17 cellular contexts compared by ENCODE assay signal in the genomic region with DNA sequence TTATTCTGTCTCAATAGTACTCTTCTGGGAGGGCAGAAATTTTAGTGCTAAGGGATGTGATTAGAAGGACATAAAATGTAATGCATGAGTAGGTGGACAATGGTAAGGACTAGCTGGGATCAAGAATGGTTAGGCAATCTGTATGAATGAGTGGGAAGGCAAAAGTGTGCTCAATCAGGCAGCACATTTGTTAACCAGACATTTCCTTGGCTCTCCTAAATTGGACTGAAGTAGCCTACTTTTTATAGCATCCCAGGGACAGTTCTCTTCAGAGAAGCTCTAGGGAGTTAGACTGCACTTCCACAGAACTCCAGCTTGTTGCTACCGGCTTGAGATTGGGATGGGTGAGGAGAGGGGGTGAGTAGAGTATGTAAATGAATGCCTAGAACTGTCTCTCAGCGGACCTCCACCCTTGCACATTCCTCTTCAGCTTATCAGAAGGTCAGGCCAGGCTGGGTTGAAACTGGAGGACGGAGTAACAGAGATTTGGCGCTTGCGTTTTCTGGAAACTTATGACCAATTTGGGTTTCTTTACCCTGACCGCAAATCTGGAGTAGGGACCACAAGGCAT. TPM values are rescaled to one million over a fixed set of nuclear protein-coding genes. Genes with fewer than 3 reads are reported as not detected.
DNase-seq lines count a peak whose midpoint lies in the region; ATAC-seq and TF ChIP-seq lines count a peak whose summit lies in the region.
"Had no signal": no experiment of that assay in that cellular context is flagged by ENCODE, and none has a peak within 500 bp of the region (broad histone marks: within the 10 kb centered on the region; RNA-seq: fewer than 3 reads in every experiment).

No MANE protein-coding gene starts in this region.

- CTCF ChIA-PET in WTC11 (lab: Charles Lee) = no interaction called here
- CTCF ChIA-PET in activated CD4-positive, alpha-beta T cell treated with anti-CD3 and anti-CD28 coated beads for 36 hours (lab: Charles Lee) = interaction anchor here (0.6 kb wide), 2 partner anchors 16 to 431 kb away, joined by 4 read pairs; no protein-coding TSS in a partner anchor

- no peak overlapping the region for H3K4me3 Mint-ChIP-seq in WTC11
- H3K4me3 Mint-ChIP-seq in activated CD4-positive, alpha-beta T cell treated with anti-CD3 and anti-CD28 coated beads for 36 hours = no peak overlapping the region

- no peaks in the 10 kb centered on the region for H3K36me3 ChIP-seq in left ventricle myocardium inferior
- no peaks in the 10 kb centered on the region for H3K36me3 ChIP-seq in gastroesophageal sphincter
- H3K36me3 ChIP-seq: BLaER1, MG63 had no signal

- no peaks in the 10 kb centered on the region for H3K4me1 Mint-ChIP-seq in WTC11
- H3K4me1 Mint-ChIP-seq in activated CD4-positive, alpha-beta T cell treated with anti-CD3 and anti-CD28 coated beads for 36 hours = no peaks in the 10 kb centered on the region

- H3K27ac Mint-ChIP-seq in WTC11 = no peak overlapping the region
- no peak overlapping the region for H3K27ac Mint-ChIP-seq in activated CD4-positive, alpha-beta T cell treated with anti-CD3 and anti-CD28 coated beads for 36 hours

- TF ChIP-seq POLR2A in gastroesophageal sphincter (IDR thresholded peaks at IDR 0.05) = no peak

- H3K4me3 ChIP-seq in left ventricle myocardium inferior (no peak overlapping the region), gastroesophageal sphincter (no peak overlapping the region), skeletal muscle cell (ENCODE audit: low read depth, low read length) (no peak overlapping the region)
- H3K4me3 ChIP-seq: BLaER1, K562, MG63 had no signal

- no peak for TF ChIP-seq EP300 in gastroesophageal sphincter (IDR thresholded peaks at IDR 0.05)

- 22 to 60% methylated on average over 5 of the region's 6 CpGs for WGBS in gastroesophageal sphincter (ENCODE audit: low coverage in 1 of 2), 2 donors

- ATAC-seq in Right ventricle myocardium inferior (peak; percentile 75), WTC11 (peak; percentile 63), gastroesophageal sphincter (peak; percentile 75), GM18909 (IDR thresholded peaks at IDR 0.05; ENCODE audit: poor library complexity, unreplicated experiment) (no peak), HG03354 (IDR thresholded peaks at IDR 0.05; ENCODE audit: poor library complexity, severe bottlenecking, unreplicated experiment) (no peak)
- no peak for ATAC-seq in activated CD4-positive, alpha-beta T cell treated with anti-CD3 and anti-CD28 coated beads for 36 hours
- ATAC-seq: K562 had no signal

- H3K27me3 ChIP-seq in left ventricle myocardium inferior (ENCODE audit: low read depth) (no peaks in the 10 kb centered on the region), gastroesophageal sphincter (no peaks in the 10 kb centered on the region)
- H3K27me3 ChIP-seq: BLaER1, MG63 had no signal

- H3K27ac ChIP-seq in left ventricle myocardium inferior (replicated peaks) = no peak overlapping the region
- H3K27ac ChIP-seq in gastroesophageal sphincter = peak overlapping the region in 3 of 4 donors; percentile 1 to 21 (median 5)
- H3K27ac ChIP-seq: 22Rv1, BLaER1 had no signal

- intact Hi-C loops in Right ventricle myocardium inferior (cut with DNase I) (no loop called here), left ventricle myocardium inferior (cut with micrococcal nuclease) (no loop called here)
- intact Hi-C loops in activated CD4-positive, alpha-beta T cell treated with anti-CD3 and anti-CD28 coated beads for 36 hours (cut with DNase I, micrococcal nuclease) = no loop called here

- DNase-seq in Right ventricle myocardium inferior (ENCODE audit: missing footprints) (no peak), left ventricle myocardium inferior (no peak), WTC11 (ENCODE audit: low spot score) (no peak), skeletal muscle cell (ENCODE audit: low read depth) (peak; percentile 13)
- no peak for DNase-seq in activated CD4-positive, alpha-beta T cell treated with anti-CD3 and anti-CD28 coated beads for 36 hours
- DNase-seq: MG63, NCI-H1092 treated with DMSO at 0.1 percent for 48 hours, NCI-H1694 treated with DMSO at 0.1 percent for 48 hours, NCI-H446, NCI-H748 treated with DMSO at 0.1 percent for 48 hours, SHP77 had no signal

- H3K9me3 Mint-ChIP-seq in WTC11 = peaks cover 3% of the 10 kb centered on the region; the same call in 1 of the 2 replicates
- H3K9me3 Mint-ChIP-seq in activated CD4-positive, alpha-beta T cell treated with anti-CD3 and anti-CD28 coated beads for 36 hours (ENCODE audit: low read depth) = no peaks in the 10 kb centered on the region

- no peaks in the 10 kb centered on the region for H3K36me3 Mint-ChIP-seq in WTC11
- H3K36me3 Mint-ChIP-seq in activated CD4-positive, alpha-beta T cell treated with anti-CD3 and anti-CD28 coated beads for 36 hours (ENCODE audit: low read depth) = no peaks in the 10 kb centered on the region

- no peaks in the 10 kb centered on the region for H3K27me3 Mint-ChIP-seq in WTC11 (ENCODE audit: low read depth)
- H3K27me3 Mint-ChIP-seq in activated CD4-positive, alpha-beta T cell treated with anti-CD3 and anti-CD28 coated beads for 36 hours = peaks cover 14% of the 10 kb centered on the region

- H3K9me3 ChIP-seq in left ventricle myocardium inferior (replicated peaks) (no peaks in the 10 kb centered on the region), gastroesophageal sphincter (no peaks in the 10 kb centered on the region)
- H3K9me3 ChIP-seq: BLaER1, MG63 had no signal

- TF ChIP-seq CTCF in left ventricle myocardium inferior (IDR thresholded peaks at IDR 0.05; ENCODE audit: borderline replicate concordance) = no peak
- no peak for TF ChIP-seq CTCF in WTC11 (IDR thresholded peaks at IDR 0.05)
- no peak for TF ChIP-seq CTCF in gastroesophageal sphincter (IDR thresholded peaks at IDR 0.05)

- H3K4me1 ChIP-seq in left ventricle myocardium inferior = no peaks in the 10 kb centered on the region
- no peaks in the 10 kb centered on the region for H3K4me1 ChIP-seq in gastroesophageal sphincter
- H3K4me1 ChIP-seq: BLaER1 had no signal

- POLR2A ChIA-PET in WTC11 (lab: Charles Lee) = no interaction called here
- POLR2A ChIA-PET in activated CD4-positive, alpha-beta T cell treated with anti-CD3 and anti-CD28 coated beads for 36 hours (lab: Charles Lee) = no interaction called here

TF ChIP-seq in WTC11, 78 proteins besides CTCF, POLR2A, EP300 and RAD21 (continues in another document):
- no peak for TF ChIP-seq ATF1 (CRISPR knock-in tag; IDR thresholded peaks at IDR 0.05)
- no peak for TF ChIP-seq ZNF423 (CRISPR knock-in tag; IDR thresholded peaks at IDR 0.05)
- TF ChIP-seq, protein P1, sequence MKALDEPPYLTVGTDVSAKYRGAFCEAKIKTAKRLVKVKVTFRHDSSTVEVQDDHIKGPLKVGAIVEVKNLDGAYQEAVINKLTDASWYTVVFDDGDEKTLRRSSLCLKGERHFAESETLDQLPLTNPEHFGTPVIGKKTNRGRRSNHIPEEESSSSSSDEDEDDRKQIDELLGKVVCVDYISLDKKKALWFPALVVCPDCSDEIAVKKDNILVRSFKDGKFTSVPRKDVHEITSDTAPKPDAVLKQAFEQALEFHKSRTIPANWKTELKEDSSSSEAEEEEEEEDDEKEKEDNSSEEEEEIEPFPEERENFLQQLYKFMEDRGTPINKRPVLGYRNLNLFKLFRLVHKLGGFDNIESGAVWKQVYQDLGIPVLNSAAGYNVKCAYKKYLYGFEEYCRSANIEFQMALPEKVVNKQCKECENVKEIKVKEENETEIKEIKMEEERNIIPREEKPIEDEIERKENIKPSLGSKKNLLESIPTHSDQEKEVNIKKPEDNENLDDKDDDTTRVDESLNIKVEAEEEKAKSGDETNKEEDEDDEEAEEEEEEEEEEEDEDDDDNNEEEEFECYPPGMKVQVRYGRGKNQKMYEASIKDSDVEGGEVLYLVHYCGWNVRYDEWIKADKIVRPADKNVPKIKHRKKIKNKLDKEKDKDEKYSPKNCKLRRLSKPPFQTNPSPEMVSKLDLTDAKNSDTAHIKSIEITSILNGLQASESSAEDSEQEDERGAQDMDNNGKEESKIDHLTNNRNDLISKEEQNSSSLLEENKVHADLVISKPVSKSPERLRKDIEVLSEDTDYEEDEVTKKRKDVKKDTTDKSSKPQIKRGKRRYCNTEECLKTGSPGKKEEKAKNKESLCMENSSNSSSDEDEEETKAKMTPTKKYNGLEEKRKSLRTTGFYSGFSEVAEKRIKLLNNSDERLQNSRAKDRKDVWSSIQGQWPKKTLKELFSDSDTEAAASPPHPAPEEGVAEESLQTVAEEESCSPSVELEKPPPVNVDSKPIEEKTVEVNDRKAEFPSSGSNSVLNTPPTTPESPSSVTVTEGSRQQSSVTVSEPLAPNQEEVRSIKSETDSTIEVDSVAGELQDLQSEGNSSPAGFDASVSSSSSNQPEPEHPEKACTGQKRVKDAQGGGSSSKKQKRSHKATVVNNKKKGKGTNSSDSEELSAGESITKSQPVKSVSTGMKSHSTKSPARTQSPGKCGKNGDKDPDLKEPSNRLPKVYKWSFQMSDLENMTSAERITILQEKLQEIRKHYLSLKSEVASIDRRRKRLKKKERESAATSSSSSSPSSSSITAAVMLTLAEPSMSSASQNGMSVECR (CRISPR knock-in tag; IDR thresholded peaks at IDR 0.05; ENCODE audit: borderline replicate concordance) = no peak
- no peak for TF ChIP-seq ESRRA (CRISPR knock-in tag; IDR thresholded peaks at IDR 0.05; ENCODE audit: borderline replicate concordance)
- no peak for TF ChIP-seq RELA (CRISPR knock-in tag; IDR thresholded peaks at IDR 0.05; ENCODE audit: borderline replicate concordance)
- TF ChIP-seq, protein P2, sequence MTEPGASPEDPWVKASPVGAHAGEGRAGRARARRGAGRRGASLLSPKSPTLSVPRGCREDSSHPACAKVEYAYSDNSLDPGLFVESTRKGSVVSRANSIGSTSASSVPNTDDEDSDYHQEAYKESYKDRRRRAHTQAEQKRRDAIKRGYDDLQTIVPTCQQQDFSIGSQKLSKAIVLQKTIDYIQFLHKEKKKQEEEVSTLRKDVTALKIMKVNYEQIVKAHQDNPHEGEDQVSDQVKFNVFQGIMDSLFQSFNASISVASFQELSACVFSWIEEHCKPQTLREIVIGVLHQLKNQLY (CRISPR knock-in tag; IDR thresholded peaks at IDR 0.05) = no peak
- TF ChIP-seq NFYB (CRISPR knock-in tag; conservative IDR thresholded peaks at IDR 0.05; ENCODE audit: low read depth) = no peak
- no peak for TF ChIP-seq GABPB1 (CRISPR knock-in tag; IDR thresholded peaks at IDR 0.05)

RNA-seq across cellular contexts. Expression of gene ARL14EPL, which starts 19.0 kb away (rescaled TPM):
- total RNA-seq in Right ventricle myocardium inferior (not detected), left ventricle myocardium inferior (not detected), WTC11 (2021) (not detected in 3 replicates), gastroesophageal sphincter (under 1 TPM in 1 of 4 donors, not detected in 3; 0.15 TPM)
- total RNA-seq in activated CD4-positive, alpha-beta T cell treated with anti-CD3 and anti-CD28 coated beads for 36 hours = not detected

RNA-seq across cellular contexts. Expression of gene LVRN, which starts 51.0 kb away (rescaled TPM):
- 1.3 TPM for total RNA-seq in Right ventricle myocardium inferior
- total RNA-seq in left ventricle myocardium inferior = 0.14 TPM
- 0.13 to 0.32 TPM (median 0.27 TPM) in 3 replicates for total RNA-seq in WTC11 (2021)
- 1 to 10 TPM; 3.0 to 5.5 (median 4.4) TPM for total RNA-seq in gastroesophageal sphincter
- under 1 TPM in 1 of 2 experiments, not detected in 1; 0.11 TPM for total RNA-seq in activated CD4-positive, alpha-beta T cell treated with anti-CD3 and anti-CD28 coated beads for 36 hours

Comparison
In these comparisons a context has a peak if more than half of its experiments do, and no peak if none do; other contexts are left out.
1. ATAC-seq: peak in Right ventricle myocardium inferior (single experiment), WTC11 (single experiment) and gastroesophageal sphincter (single experiment); none in GM18909 (single experiment), HG03354 (single experiment) and activated CD4-positive, alpha-beta T cell treated with anti-CD3 and anti-CD28 coated beads for 36 hours (single experiment).